Comparison of ENCODE assay signal across 11 cellular contexts in the genomic region with DNA sequence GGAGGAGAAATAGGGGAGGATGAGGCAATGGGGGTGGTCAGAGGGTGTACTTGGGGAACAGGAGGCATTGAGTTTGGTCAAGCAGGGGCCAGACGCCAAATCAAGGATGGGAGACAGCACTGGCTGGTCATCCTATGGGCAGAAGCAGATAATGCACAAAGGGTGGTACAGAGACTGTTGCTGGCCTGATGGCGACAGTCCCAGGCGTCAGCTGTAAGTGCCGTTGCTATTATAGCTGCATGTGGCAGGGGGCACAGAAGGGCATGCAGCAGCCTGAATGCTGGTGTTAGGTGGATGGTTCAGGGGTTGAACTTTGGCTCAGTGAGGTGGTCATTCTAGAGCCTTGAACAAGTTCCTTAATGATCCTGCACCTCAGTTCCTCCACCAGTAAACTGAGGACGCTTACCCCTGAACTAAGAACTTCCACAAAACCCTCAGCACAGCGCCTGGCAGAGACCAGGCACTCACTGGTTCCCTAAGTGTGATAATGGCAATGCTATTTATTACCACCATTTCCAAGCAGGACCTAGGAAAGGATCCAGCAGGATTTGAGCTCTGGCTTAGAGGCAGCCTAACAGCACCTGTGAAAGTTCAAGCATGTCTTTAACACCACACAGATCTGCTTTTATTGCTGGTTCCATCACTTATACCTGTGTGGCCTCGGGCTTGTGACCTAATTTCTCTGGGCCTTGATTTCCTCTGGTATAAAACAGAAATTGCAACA.
"Had no signal": no experiment of that assay in that cellular context is flagged by ENCODE, and none has a peak within 500 bp of the region (broad histone marks: within the 10 kb centered on the region; RNA-seq: fewer than 3 reads in every experiment).

No MANE protein-coding gene starts in this region.

- H3K27ac Mint-ChIP-seq: activated CD4-positive, alpha-beta T cell treated with anti-CD3 and anti-CD28 coated beads, Interleukin-2, amount 10 ng/mL, durations not matched to agents 7 days and 5 days; dendritic cell treated with granulocyte-macrophage colony-stimulating factor and Interleukin-4, amounts not matched to agents 40 ng/mL and 50 ng/mL, for 4 days; natural killer cell treated with Interleukin-12 subunit alpha and Interleukin-12 subunit beta and Interleukin-15 and Interleukin-18, amount 100 ng/mL, for 72 hours had no signal

- H3K36me3 Mint-ChIP-seq: natural killer cell treated with Interleukin-12 subunit alpha and Interleukin-12 subunit beta and Interleukin-15 and Interleukin-18, amount 100 ng/mL, for 72 hours had no signal

- H3K4me1 Mint-ChIP-seq: activated CD4-positive, alpha-beta T cell treated with anti-CD3 and anti-CD28 coated beads, Interleukin-2, amount 10 ng/mL, durations not matched to agents 7 days and 5 days had no signal

- ATAC-seq: left colon; natural killer cell treated with Interleukin-12 subunit alpha and Interleukin-12 subunit beta and Interleukin-15 and Interleukin-18, amount 100 ng/mL, for 72 hours had no signal

- DNase-seq: activated CD4-positive, alpha-beta T cell treated with anti-CD3 and anti-CD28 coated beads, Interleukin-2, amount 10 ng/mL, durations not matched to agents 7 days and 5 days; activated naive CD4-positive, alpha-beta T cell; effector memory CD4-positive, alpha-beta T cell; islet precursor cell; left colon; lower lobe of right lung; SJCRH30; stomach; T1000 had no signal

- H3K9me3 Mint-ChIP-seq: activated CD4-positive, alpha-beta T cell treated with anti-CD3 and anti-CD28 coated beads, Interleukin-2, amount 10 ng/mL, durations not matched to agents 7 days and 5 days; dendritic cell treated with granulocyte-macrophage colony-stimulating factor and Interleukin-4, amounts not matched to agents 40 ng/mL and 50 ng/mL, for 4 days; natural killer cell treated with Interleukin-12 subunit alpha and Interleukin-12 subunit beta and Interleukin-15 and Interleukin-18, amount 100 ng/mL, for 72 hours had no signal

- H3K4me3 Mint-ChIP-seq: activated CD4-positive, alpha-beta T cell treated with anti-CD3 and anti-CD28 coated beads, Interleukin-2, amount 10 ng/mL, durations not matched to agents 7 days and 5 days; dendritic cell treated with granulocyte-macrophage colony-stimulating factor and Interleukin-4, amounts not matched to agents 40 ng/mL and 50 ng/mL, for 4 days; natural killer cell treated with Interleukin-12 subunit alpha and Interleukin-12 subunit beta and Interleukin-15 and Interleukin-18, amount 100 ng/mL, for 72 hours had no signal

- H3K27me3 Mint-ChIP-seq: activated CD4-positive, alpha-beta T cell treated with anti-CD3 and anti-CD28 coated beads, Interleukin-2, amount 10 ng/mL, durations not matched to agents 7 days and 5 days; dendritic cell treated with granulocyte-macrophage colony-stimulating factor and Interleukin-4, amounts not matched to agents 40 ng/mL and 50 ng/mL, for 4 days; natural killer cell treated with Interleukin-12 subunit alpha and Interleukin-12 subunit beta and Interleukin-15 and Interleukin-18, amount 100 ng/mL, for 72 hours had no signal
